1 cellular context compared by ENCODE assay signal in the genomic region with DNA sequence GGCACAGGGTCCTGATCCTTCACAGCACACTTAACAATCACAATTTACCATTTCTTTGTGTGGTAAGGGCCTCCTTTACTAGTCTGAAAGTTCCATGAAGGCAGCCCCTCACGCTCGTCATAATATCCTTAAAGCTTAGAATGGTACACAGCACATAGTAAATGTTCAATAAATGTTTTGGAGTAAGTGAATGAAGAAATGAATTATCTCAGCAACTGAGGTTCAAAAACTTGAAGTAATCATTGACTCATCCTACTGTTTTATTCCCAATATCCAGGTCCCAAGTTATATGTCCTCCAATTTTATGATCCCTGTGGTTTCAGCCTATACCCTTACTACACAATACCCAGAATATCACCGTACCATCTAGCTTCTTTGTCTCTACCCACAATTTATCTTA.
TF ChIP-seq lines count a peak whose summit lies in the region.

No MANE protein-coding gene starts in this region.

TF ChIP-seq in GM12891, 5 proteins besides CTCF, POLR2A, EP300 and RAD21:
- TF ChIP-seq POU2F2 (IDR thresholded peaks at IDR 0.05; ENCODE audit: low read depth, low read length) (no peak), SPI1 (IDR thresholded peaks at IDR 0.05; ENCODE audit: low read depth, low read length) (no peak), PAX5 (IDR thresholded peaks at IDR 0.05; ENCODE audit: insufficient read depth, low read length, severe bottlenecking) (no peak), TAF1 (IDR thresholded peaks at IDR 0.05; ENCODE audit: low read depth, low read length) (no peak), POLR2AphosphoS5 (IDR thresholded peaks at IDR 0.05; ENCODE audit: low read depth, low read length) (no peak)
